In the genomic region with DNA sequence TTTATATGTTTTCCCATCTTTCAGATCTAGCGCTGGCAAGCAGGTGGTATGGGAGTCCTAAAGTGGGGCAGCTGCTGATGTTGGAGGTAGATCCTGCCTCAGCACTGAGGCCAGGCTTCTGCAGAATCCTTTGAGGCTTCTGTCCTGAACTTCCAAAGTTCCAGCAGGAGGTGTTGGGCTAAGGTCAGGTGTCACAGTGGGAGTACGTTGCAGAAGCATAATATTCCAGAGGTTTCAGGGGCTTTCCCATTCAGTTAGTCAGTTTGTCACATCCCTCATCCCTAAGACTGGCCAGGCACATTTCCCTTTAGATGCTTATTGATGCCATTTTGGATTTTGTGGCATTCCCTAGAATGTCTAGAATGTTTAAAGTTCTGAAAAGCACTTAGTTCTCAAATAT, we compare ENCODE assay signal across 21 cellular contexts.
DNase-seq lines count a peak whose midpoint lies in the region; ATAC-seq and TF ChIP-seq lines count a peak whose summit lies in the region.
"Had no signal": no experiment of that assay in that cellular context is flagged by ENCODE, and none has a peak within 500 bp of the region (broad histone marks: within the 10 kb centered on the region; RNA-seq: fewer than 3 reads in every experiment).

No MANE protein-coding gene starts in this region.

- H3K4ac ChIP-seq in mesenchymal stem cell (ENCODE audit: low read depth in 1 of 2, low read length in 2 of 2): no peak overlapping the region

- no peak overlapping the region for H3K4me2 ChIP-seq in mesenchymal stem cell (ENCODE audit: low read length, poor library complexity, severe bottlenecking)

- TF ChIP-seq POLR2A in tibial nerve (IDR thresholded peaks at IDR 0.05): no peak

- H2BK15ac ChIP-seq in mesenchymal stem cell (ENCODE audit: low read depth, poor library complexity, severe bottlenecking): no peak overlapping the region

- H3K27me3 ChIP-seq in left ventricle myocardium inferior (ENCODE audit: low read depth): no peaks in the 10 kb centered on the region
- H3K27me3 ChIP-seq in mesenchymal stem cell (ENCODE audit: control insufficient read depth in 1 of 2, insufficient read depth in 1 of 2, low read length in 2 of 2): no peaks in the 10 kb centered on the region
- no peaks in the 10 kb centered on the region for H3K27me3 ChIP-seq in upper lobe of right lung
- no peaks in the 10 kb centered on the region for H3K27me3 ChIP-seq in HAP-1 (ENCODE audit: low read depth)
- no peaks in the 10 kb centered on the region for H3K27me3 ChIP-seq in tibial nerve
- H3K27me3 ChIP-seq: esophagus squamous epithelium, testis had no signal

- H4K91ac ChIP-seq in mesenchymal stem cell (ENCODE audit: low read length): no peak overlapping the region

- no peak overlapping the region for H4K8ac ChIP-seq in mesenchymal stem cell (ENCODE audit: low read length)

- no peak overlapping the region for H3K4me3 ChIP-seq in left ventricle myocardium inferior
- H3K4me3 ChIP-seq in mesenchymal stem cell (ENCODE audit: insufficient read depth in 1 of 2, low read depth in 1 of 2, low read length in 2 of 2): no peak overlapping the region
- no peak overlapping the region for H3K4me3 ChIP-seq in upper lobe of right lung
- no peak overlapping the region for H3K4me3 ChIP-seq in HAP-1
- no peak overlapping the region for H3K4me3 ChIP-seq in tibial nerve
- H3K4me3 ChIP-seq: esophagus squamous epithelium, testis had no signal

- no peak overlapping the region for H3K23ac ChIP-seq in mesenchymal stem cell (ENCODE audit: low read length in 2 of 2)

- TF ChIP-seq CTCF in left ventricle myocardium inferior (IDR thresholded peaks at IDR 0.05; ENCODE audit: borderline replicate concordance) (no peak), upper lobe of right lung (IDR thresholded peaks at IDR 0.05) (no peak), tibial nerve (IDR thresholded peaks at IDR 0.05) (no peak)

- no peaks in the 10 kb centered on the region for H3K36me3 ChIP-seq in left ventricle myocardium inferior
- peaks cover 0 to 2% of the 10 kb centered on the region in 2 experiments for H3K36me3 ChIP-seq in mesenchymal stem cell (ENCODE audit: control insufficient read depth in 1 of 2, insufficient read depth in 2 of 2, low read depth in 1 of 2, low read length in 2 of 2)
- no peaks in the 10 kb centered on the region for H3K36me3 ChIP-seq in upper lobe of right lung
- H3K36me3 ChIP-seq in HAP-1 (replicated peaks): peaks cover 5% of the 10 kb centered on the region; the same call in 1 of the 2 replicates
- no peaks in the 10 kb centered on the region for H3K36me3 ChIP-seq in tibial nerve
- H3K36me3 ChIP-seq: esophagus squamous epithelium had no signal

- no peak overlapping the region for H2AFZ ChIP-seq in mesenchymal stem cell (ENCODE audit: low read depth, low read length)

- peaks cover 11% of the 10 kb centered on the region for H3K9me3 ChIP-seq in left ventricle myocardium inferior (replicated peaks)
- peaks cover 4% of the 10 kb centered on the region for H3K9me3 ChIP-seq in mesenchymal stem cell (ENCODE audit: control insufficient read depth, low read length)
- H3K9me3 ChIP-seq in upper lobe of right lung: no peaks in the 10 kb centered on the region
- no peaks in the 10 kb centered on the region for H3K9me3 ChIP-seq in HAP-1
- H3K9me3 ChIP-seq in tibial nerve: peaks cover 0 to 3% (median 0%) of the 10 kb centered on the region in 4 donors
- H3K9me3 ChIP-seq: esophagus squamous epithelium, testis had no signal

- peak overlapping the region; percentile 86 for H2BK5ac ChIP-seq in mesenchymal stem cell (ENCODE audit: low read depth, low read length, poor library complexity, severe bottlenecking)

- no peak overlapping the region for H3K18ac ChIP-seq in mesenchymal stem cell (ENCODE audit: low read depth in 1 of 2, low read length in 2 of 2)

- no peak for ATAC-seq in Right ventricle myocardium superior (ENCODE audit: poor library complexity)
- ATAC-seq in upper lobe of right lung: no peak
- ATAC-seq: naive thymus-derived CD8-positive, alpha-beta T cell had no signal

- intact Hi-C loops in left ventricle myocardium inferior (cut with micrococcal nuclease) (no loop called here), Right ventricle myocardium superior (cut with DNase I) (no loop called here), upper lobe of right lung (cut with DNase I) (no loop called here)

- H3K79me1 ChIP-seq in mesenchymal stem cell (replicated peaks; ENCODE audit: low read length, poor library complexity, severe bottlenecking): peaks cover 2% of the 10 kb centered on the region

- WGBS in mesenchymal stem cell: 81% methylated on average over 2 of the region's 2 CpGs
- WGBS in tibial nerve, 2 donors: 62 to 67% methylated on average over 2 of the region's 2 CpGs

- H2BK120ac ChIP-seq in mesenchymal stem cell (ENCODE audit: low read depth, low read length): no peak overlapping the region

- no peak for DNase-seq in left ventricle myocardium inferior
- no peak for DNase-seq in Right ventricle myocardium superior
- peak; percentile 21 for DNase-seq in astrocyte of the hippocampus (ENCODE audit: low read depth, low spot score)
- DNase-seq in mesenchymal stem cell: peak; percentile 12
- DNase-seq in upper lobe of right lung: no peak
- no peak for DNase-seq in NAMALWA (ENCODE audit: low spot score)
- DNase-seq in HAP-1 (ENCODE audit: low spot score in 2 of 2): no peak
- no peak for DNase-seq in tibial nerve (ENCODE audit: low spot score in 2 of 2)
- DNase-seq: activated CD4-positive, alpha-beta memory T cell treated with anti-CD3 and anti-CD28 coated beads, Interleukin-2, amount 10 ng/mL, durations not matched to agents 7 days and 5 days; activated naive CD8-positive, alpha-beta T cell treated with anti-CD3 and anti-CD28 coated beads for 36 hours; activated T-cell treated with anti-CD3 and anti-CD28 coated beads, Interleukin-2, amount 50 U/mL, for 24 hours; effector CD4-positive, alpha-beta T cell; esophagus squamous epithelium; glutamatergic neuron; immature natural killer cell; MV-4-11; naive thymus-derived CD8-positive, alpha-beta T cell; NCI-H2081; NCI-H526; T-helper 2 cell; testis had no signal

- H3K9ac ChIP-seq in mesenchymal stem cell (ENCODE audit: low read length): peak overlapping the region; percentile 38

- H3K27ac ChIP-seq in left ventricle myocardium inferior (replicated peaks) (peak overlapping the region; percentile 41), mesenchymal stem cell (ENCODE audit: low read length, poor library complexity, severe bottlenecking) (peak overlapping the region; percentile 80), upper lobe of right lung (peak overlapping the region; percentile 42), tibial nerve (peak overlapping the region in 2 of 4 donors; percentile 46 to 65)
- H3K27ac ChIP-seq: esophagus squamous epithelium, testis had no signal

- peak overlapping the region; percentile 98 for H2AK5ac ChIP-seq in mesenchymal stem cell (ENCODE audit: low read length, severe bottlenecking)

- no peak overlapping the region for H3K14ac ChIP-seq in mesenchymal stem cell (ENCODE audit: low read length in 2 of 2)

- H3K4me1 ChIP-seq in left ventricle myocardium inferior (peaks cover 38% of the 10 kb centered on the region), mesenchymal stem cell (ENCODE audit: control insufficient read depth, insufficient read depth, low read depth, low read length) (peaks cover 9% of the 10 kb centered on the region), upper lobe of right lung (peaks cover 10% of the 10 kb centered on the region), HAP-1 (no peaks in the 10 kb centered on the region), tibial nerve (peaks cover 0 to 17% (median 2%) of the 10 kb centered on the region in 4 donors)
- H3K4me1 ChIP-seq: testis had no signal

- no peak for TF ChIP-seq EP300 in tibial nerve (IDR thresholded peaks at IDR 0.05)

- in situ Hi-C loops in HAP-1 (cut with MboI; ENCODE audit: low sequenced_read_pairs): no loop called here

- no peak overlapping the region for H2BK12ac ChIP-seq in mesenchymal stem cell (ENCODE audit: low read length in 2 of 2)

Comparison
In these comparisons a context has a peak if more than half of its experiments do, and no peak if none do; other contexts are left out.
1. DNase-seq: peak in astrocyte of the hippocampus (single experiment) and mesenchymal stem cell (single experiment); none in left ventricle myocardium inferior (single experiment), Right ventricle myocardium superior (single experiment), upper lobe of right lung (single experiment), NAMALWA (single experiment), HAP-1 (0 of 2) and tibial nerve (0 of 2).